Comparison of ENCODE assay signal across 12 cellular contexts in genomic region chr11:67665537-67666302, GRCh38. TPM values are rescaled to one million over a fixed set of nuclear protein-coding genes. Genes with fewer than 3 reads are reported as not detected.
DNase-seq lines count a peak whose midpoint lies in the region; ATAC-seq and TF ChIP-seq lines count a peak whose summit lies in the region.
"Had no signal": no experiment of that assay in that cellular context is flagged by ENCODE, and none has a peak within 500 bp of the region (broad histone marks: within the 10 kb centered on the region; RNA-seq: fewer than 3 reads in every experiment).

No MANE protein-coding gene starts in this region.

- POLR2A ChIA-PET in activated CD4-positive, alpha-beta memory T cell treated with anti-CD3 and anti-CD28 coated beads, Interleukin-2, amount 10 ng/mL, durations not matched to agents 7 days and 5 days (lab: Charles Lee) = no interaction called here

- no peaks in the 10 kb centered on the region for H3K36me3 ChIP-seq in liver (ENCODE audit: control insufficient read depth in 4 of 4, insufficient read depth in 3 of 4, low read depth in 1 of 4, low read length in 3 of 4)

- H3K36me3 Mint-ChIP-seq in activated CD4-positive, alpha-beta memory T cell treated with anti-CD3 and anti-CD28 coated beads, Interleukin-2, amount 10 ng/mL, durations not matched to agents 7 days and 5 days (ENCODE audit: low read depth) = no peaks in the 10 kb centered on the region

- H3K9me3 ChIP-seq in liver (ENCODE audit: control insufficient read depth in 4 of 4, low read length in 3 of 4) = no peaks in the 10 kb centered on the region

- ATAC-seq in SK-N-SH treated with all-trans-retinoic acid at 6 μM for 48 hours = peak; percentile 50; the same call in 2 of the 3 replicates

- H3K9me3 Mint-ChIP-seq in activated CD4-positive, alpha-beta memory T cell treated with anti-CD3 and anti-CD28 coated beads, Interleukin-2, amount 10 ng/mL, durations not matched to agents 7 days and 5 days = no peaks in the 10 kb centered on the region
- H3K9me3 Mint-ChIP-seq: activated T-helper 1 cell treated with anti-CD3 and anti-CD28 coated beads, Interleukin-12 subunit alpha, Interleukin-12 subunit beta, Interleukin-2, Interleukin-4 antibody, amounts not matched to agents 30 ng/mL and 10 ng/mL and 1 ng/mL, durations not matched to agents 14 hours and 24 hours and 36 hours had no signal

- TF ChIP-seq CTCF in GM12875 (IDR thresholded peaks at IDR 0.05; ENCODE audit: borderline replicate concordance, insufficient read depth, low read depth, low read length) = 0 out of 2 replicates have a peak, but pooled peaks have one; percentile 9
- peak; percentile 37 for TF ChIP-seq CTCF in liver (IDR thresholded peaks at IDR 0.05; ENCODE audit: low read depth, low read length, missing input control)

- CTCF ChIA-PET in activated CD4-positive, alpha-beta memory T cell treated with anti-CD3 and anti-CD28 coated beads, Interleukin-2, amount 10 ng/mL, durations not matched to agents 7 days and 5 days (lab: Charles Lee) = no interaction called here

- H3K27me3 Mint-ChIP-seq in activated CD4-positive, alpha-beta memory T cell treated with anti-CD3 and anti-CD28 coated beads, Interleukin-2, amount 10 ng/mL, durations not matched to agents 7 days and 5 days = peaks cover 9% of the 10 kb centered on the region

- TF ChIP-seq RAD21 in liver (IDR thresholded peaks at IDR 0.05) = no peak

- 67% methylated on average over 25 of the region's 25 CpGs for whole genome bisulfite sequencing in liver

- H3K27me3 ChIP-seq in liver (ENCODE audit: control insufficient read depth in 4 of 4, insufficient read depth in 4 of 4, low read length in 3 of 4) = no peaks in the 10 kb centered on the region

- peaks cover 0 to 3% (median under 1%) of the 10 kb centered on the region in 4 donors for H3K4me1 ChIP-seq in liver (ENCODE audit: control insufficient read depth in 4 of 4, insufficient read depth in 4 of 4, low read length in 3 of 4)

- H3K27ac ChIP-seq in liver (ENCODE audit: low read depth in 1 of 2, low read length in 2 of 2) = no peak overlapping the region
- H3K27ac ChIP-seq: C4-2B had no signal

- H3K4me3 Mint-ChIP-seq in activated CD4-positive, alpha-beta memory T cell treated with anti-CD3 and anti-CD28 coated beads, Interleukin-2, amount 10 ng/mL, durations not matched to agents 7 days and 5 days = no peak overlapping the region
- H3K4me3 Mint-ChIP-seq: activated T-helper 1 cell treated with anti-CD3 and anti-CD28 coated beads, Interleukin-12 subunit alpha, Interleukin-12 subunit beta, Interleukin-2, Interleukin-4 antibody, amounts not matched to agents 30 ng/mL and 10 ng/mL and 1 ng/mL, durations not matched to agents 14 hours and 24 hours and 36 hours had no signal

- no peak overlapping the region for H3K4me3 ChIP-seq in GM12875 (ENCODE audit: low read depth, low read length)
- no peak overlapping the region for H3K4me3 ChIP-seq in liver (ENCODE audit: low read depth in 1 of 3, low read length in 3 of 3)
- H3K4me3 ChIP-seq: smooth muscle cell had no signal

- no peaks in the 10 kb centered on the region for H3K4me1 Mint-ChIP-seq in activated CD4-positive, alpha-beta memory T cell treated with anti-CD3 and anti-CD28 coated beads, Interleukin-2, amount 10 ng/mL, durations not matched to agents 7 days and 5 days

- H3K9ac ChIP-seq in liver (ENCODE audit: low read depth in 1 of 2, low read length in 2 of 2) = no peak overlapping the region

- no peak overlapping the region for H3K27ac Mint-ChIP-seq in activated CD4-positive, alpha-beta memory T cell treated with anti-CD3 and anti-CD28 coated beads, Interleukin-2, amount 10 ng/mL, durations not matched to agents 7 days and 5 days
- H3K27ac Mint-ChIP-seq: activated T-helper 1 cell treated with anti-CD3 and anti-CD28 coated beads, Interleukin-12 subunit alpha, Interleukin-12 subunit beta, Interleukin-2, Interleukin-4 antibody, amounts not matched to agents 30 ng/mL and 10 ng/mL and 1 ng/mL, durations not matched to agents 14 hours and 24 hours and 36 hours had no signal

- DNase-seq in AG08396 (ENCODE audit: low spot score) (peak; percentile 20), NOMO-1 (lab: John Stamatoyannopoulos, UW; ENCODE audit: unreplicated experiment in 2 of 2) (no peak), EL (no peak)
- DNase-seq in activated CD4-positive, alpha-beta T cell treated with anti-CD3 and anti-CD28 coated beads, Interleukin-2, amount 50 U/mL, for 4 hours = no peak
- DNase-seq in activated CD4-positive, alpha-beta memory T cell treated with anti-CD3 and anti-CD28 coated beads, Interleukin-2, amount 10 ng/mL, durations not matched to agents 7 days and 5 days = no peak
- DNase-seq: central memory CD4-positive, alpha-beta T cell had no signal

TF ChIP-seq in SK-N-SH treated with all-trans-retinoic acid at 6 μM for 48 hours, 23 proteins besides CTCF, POLR2A, EP300 and RAD21 (continues in another document):
- TF ChIP-seq ESRRG (CRISPR knock-in tag; IDR thresholded peaks at IDR 0.05) = no peak
- TF ChIP-seq, protein P1, sequence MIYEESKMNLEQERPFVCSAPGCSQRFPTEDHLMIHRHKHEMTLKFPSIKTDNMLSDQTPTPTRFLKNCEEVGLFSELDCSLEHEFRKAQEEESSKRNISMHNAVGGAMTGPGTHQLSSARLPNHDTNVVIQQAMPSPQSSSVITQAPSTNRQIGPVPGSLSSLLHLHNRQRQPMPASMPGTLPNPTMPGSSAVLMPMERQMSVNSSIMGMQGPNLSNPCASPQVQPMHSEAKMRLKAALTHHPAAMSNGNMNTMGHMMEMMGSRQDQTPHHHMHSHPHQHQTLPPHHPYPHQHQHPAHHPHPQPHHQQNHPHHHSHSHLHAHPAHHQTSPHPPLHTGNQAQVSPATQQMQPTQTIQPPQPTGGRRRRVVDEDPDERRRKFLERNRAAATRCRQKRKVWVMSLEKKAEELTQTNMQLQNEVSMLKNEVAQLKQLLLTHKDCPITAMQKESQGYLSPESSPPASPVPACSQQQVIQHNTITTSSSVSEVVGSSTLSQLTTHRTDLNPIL (CRISPR knock-in tag; IDR thresholded peaks at IDR 0.05; ENCODE audit: low read depth) = no peak
- TF ChIP-seq ZNF8 (CRISPR knock-in tag; IDR thresholded peaks at IDR 0.05) = no peak

TF ChIP-seq in liver, 16 proteins besides CTCF, POLR2A, EP300 and RAD21 (continues in another document):
- no peak for TF ChIP-seq JUND (IDR thresholded peaks at IDR 0.05)
- no peak for TF ChIP-seq NR2F2 (IDR thresholded peaks at IDR 0.05)
- no peak for TF ChIP-seq RXRA (IDR thresholded peaks at IDR 0.05)
- TF ChIP-seq SP1 (IDR thresholded peaks at IDR 0.05) = no peak
- TF ChIP-seq YY1 (IDR thresholded peaks at IDR 0.05) = no peak
- no peak for TF ChIP-seq HNF4G (IDR thresholded peaks at IDR 0.05)
- no peak for TF ChIP-seq TAF1 (conservative IDR thresholded peaks at IDR 0.05)
- no peak for TF ChIP-seq FOXA2 (IDR thresholded peaks at IDR 0.05)
- TF ChIP-seq FOXA1 (IDR thresholded peaks at IDR 0.05) = no peak
- TF ChIP-seq, protein P2, sequence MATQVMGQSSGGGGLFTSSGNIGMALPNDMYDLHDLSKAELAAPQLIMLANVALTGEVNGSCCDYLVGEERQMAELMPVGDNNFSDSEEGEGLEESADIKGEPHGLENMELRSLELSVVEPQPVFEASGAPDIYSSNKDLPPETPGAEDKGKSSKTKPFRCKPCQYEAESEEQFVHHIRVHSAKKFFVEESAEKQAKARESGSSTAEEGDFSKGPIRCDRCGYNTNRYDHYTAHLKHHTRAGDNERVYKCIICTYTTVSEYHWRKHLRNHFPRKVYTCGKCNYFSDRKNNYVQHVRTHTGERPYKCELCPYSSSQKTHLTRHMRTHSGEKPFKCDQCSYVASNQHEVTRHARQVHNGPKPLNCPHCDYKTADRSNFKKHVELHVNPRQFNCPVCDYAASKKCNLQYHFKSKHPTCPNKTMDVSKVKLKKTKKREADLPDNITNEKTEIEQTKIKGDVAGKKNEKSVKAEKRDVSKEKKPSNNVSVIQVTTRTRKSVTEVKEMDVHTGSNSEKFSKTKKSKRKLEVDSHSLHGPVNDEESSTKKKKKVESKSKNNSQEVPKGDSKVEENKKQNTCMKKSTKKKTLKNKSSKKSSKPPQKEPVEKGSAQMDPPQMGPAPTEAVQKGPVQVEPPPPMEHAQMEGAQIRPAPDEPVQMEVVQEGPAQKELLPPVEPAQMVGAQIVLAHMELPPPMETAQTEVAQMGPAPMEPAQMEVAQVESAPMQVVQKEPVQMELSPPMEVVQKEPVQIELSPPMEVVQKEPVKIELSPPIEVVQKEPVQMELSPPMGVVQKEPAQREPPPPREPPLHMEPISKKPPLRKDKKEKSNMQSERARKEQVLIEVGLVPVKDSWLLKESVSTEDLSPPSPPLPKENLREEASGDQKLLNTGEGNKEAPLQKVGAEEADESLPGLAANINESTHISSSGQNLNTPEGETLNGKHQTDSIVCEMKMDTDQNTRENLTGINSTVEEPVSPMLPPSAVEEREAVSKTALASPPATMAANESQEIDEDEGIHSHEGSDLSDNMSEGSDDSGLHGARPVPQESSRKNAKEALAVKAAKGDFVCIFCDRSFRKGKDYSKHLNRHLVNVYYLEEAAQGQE (IDR thresholded peaks at IDR 0.05) = no peak
- TF ChIP-seq ATF3 (IDR thresholded peaks at IDR 0.05) = no peak

RNA-seq across cellular contexts. Expression of gene ALDH3B2, which starts 8.7 kb away (rescaled TPM):
- total RNA-seq in liver = not detected
- polyA plus RNA-seq in liver = not detected
- total RNA-seq in activated CD4-positive, alpha-beta memory T cell treated with anti-CD3 and anti-CD28 coated beads, Interleukin-2, amount 10 ng/mL, durations not matched to agents 7 days and 5 days = not detected
- total RNA-seq: activated T-helper 1 cell treated with anti-CD3 and anti-CD28 coated beads, Interleukin-12 subunit alpha, Interleukin-12 subunit beta, Interleukin-2, Interleukin-4 antibody, amounts not matched to agents 30 ng/mL and 10 ng/mL and 1 ng/mL, durations not matched to agents 14 hours and 24 hours and 36 hours had no signal

RNA-seq across cellular contexts. Expression of gene ACY3, which starts 15.2 kb away (rescaled TPM):
- 1 to 10 TPM; 2.7 to 5.8 TPM for total RNA-seq in liver
- 10 to 100 TPM in 1 of 2 donors, 1 to 10 TPM in 1; 9.4 to 12.9 TPM for polyA plus RNA-seq in liver
- total RNA-seq in activated CD4-positive, alpha-beta memory T cell treated with anti-CD3 and anti-CD28 coated beads, Interleukin-2, amount 10 ng/mL, durations not matched to agents 7 days and 5 days = under 1 TPM; 0.18 to 0.25 TPM
- total RNA-seq: activated T-helper 1 cell treated with anti-CD3 and anti-CD28 coated beads, Interleukin-12 subunit alpha, Interleukin-12 subunit beta, Interleukin-2, Interleukin-4 antibody, amounts not matched to agents 30 ng/mL and 10 ng/mL and 1 ng/mL, durations not matched to agents 14 hours and 24 hours and 36 hours; smooth muscle cell had no signal
- polyA plus RNA-seq: smooth muscle cell had no signal

RNA-seq across cellular contexts. Expression of gene TBX10, which starts 26.2 kb away (rescaled TPM):
- not detected for total RNA-seq in liver
- polyA plus RNA-seq in liver = under 1 TPM; 0.12 to 0.43 TPM
- total RNA-seq in activated CD4-positive, alpha-beta memory T cell treated with anti-CD3 and anti-CD28 coated beads, Interleukin-2, amount 10 ng/mL, durations not matched to agents 7 days and 5 days = not detected
- total RNA-seq: activated T-helper 1 cell treated with anti-CD3 and anti-CD28 coated beads, Interleukin-12 subunit alpha, Interleukin-12 subunit beta, Interleukin-2, Interleukin-4 antibody, amounts not matched to agents 30 ng/mL and 10 ng/mL and 1 ng/mL, durations not matched to agents 14 hours and 24 hours and 36 hours; smooth muscle cell had no signal
- polyA plus RNA-seq: smooth muscle cell had no signal

RNA-seq across cellular contexts. Expression of gene NUDT8, which starts 36.0 kb away (rescaled TPM):
- 10 to 100 TPM; 19.5 to 19.6 TPM for total RNA-seq in liver
- polyA plus RNA-seq in liver = 10 to 100 TPM; 29.3 to 66.9 TPM
- total RNA-seq in activated CD4-positive, alpha-beta memory T cell treated with anti-CD3 and anti-CD28 coated beads, Interleukin-2, amount 10 ng/mL, durations not matched to agents 7 days and 5 days = 10 to 100 TPM in 1 of 2 experiments, 1 to 10 TPM in 1; 9.3 to 10.8 TPM

RNA-seq across cellular contexts. Expression of gene NDUFV1, which starts 59.0 kb away (rescaled TPM):
- total RNA-seq in liver = 100 to 1,000 TPM in 1 of 2 donors, 10 to 100 TPM in 1; 83.6 to 162 TPM
- 100 to 1,000 TPM; 163 to 172 TPM for polyA plus RNA-seq in liver
- total RNA-seq in activated CD4-positive, alpha-beta memory T cell treated with anti-CD3 and anti-CD28 coated beads, Interleukin-2, amount 10 ng/mL, durations not matched to agents 7 days and 5 days = 100 to 1,000 TPM; 174 to 193 TPM
